ENCODE assay signal across 15 cellular contexts in the genomic region with DNA sequence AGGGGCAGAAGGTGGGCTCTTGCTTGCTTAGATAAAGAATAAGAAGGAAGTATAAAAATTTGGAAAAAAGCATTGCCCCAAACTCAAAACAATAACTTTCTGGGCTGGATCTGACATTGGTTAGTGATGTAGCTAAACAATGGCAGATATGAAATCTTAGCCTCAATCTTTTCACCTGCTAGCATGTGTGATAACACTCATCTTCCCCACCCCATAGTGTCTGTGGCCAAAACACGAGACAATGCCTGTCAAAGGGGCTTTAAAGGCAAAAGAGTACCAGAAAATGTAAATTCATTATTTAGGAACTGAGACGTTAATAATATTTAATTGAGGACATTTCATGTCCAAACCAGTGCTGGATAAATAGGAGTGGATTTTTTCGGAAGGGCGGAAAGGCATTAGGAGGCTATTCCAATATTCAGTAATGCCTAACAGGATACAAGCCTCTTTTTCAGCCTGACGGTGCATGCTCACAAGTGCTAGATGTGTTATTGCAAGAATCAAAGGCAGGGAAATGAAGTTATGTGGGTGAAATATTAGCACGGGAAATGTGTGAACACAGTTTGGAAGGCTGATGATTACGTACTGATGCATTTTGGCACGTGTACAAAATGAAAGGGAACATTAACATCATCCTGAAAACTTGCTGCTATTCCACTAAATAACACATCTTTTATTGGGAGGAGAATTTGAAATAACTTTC.
DNase-seq lines count a peak whose midpoint lies in the region; ATAC-seq and TF ChIP-seq lines count a peak whose summit lies in the region.
"Had no signal": no experiment of that assay in that cellular context is flagged by ENCODE, and none has a peak within 500 bp of the region (broad histone marks: within the 10 kb centered on the region; RNA-seq: fewer than 3 reads in every experiment).

No MANE protein-coding gene starts in this region.

- H3K36me3 Mint-ChIP-seq in natural killer cell = no peaks in the 10 kb centered on the region
- H3K36me3 Mint-ChIP-seq in activated CD8-positive, alpha-beta T cell treated with anti-CD3 and anti-CD28 coated beads, Interleukin-2, amount 10 ng/mL, durations not matched to agents 7 days and 5 days (ENCODE audit: low read depth) = no peaks in the 10 kb centered on the region
- H3K36me3 Mint-ChIP-seq: CD8-positive, alpha-beta T cell had no signal

- peaks cover 30 to 32% of the 10 kb centered on the region in 2 donors for H3K4me1 Mint-ChIP-seq in natural killer cell
- H3K4me1 Mint-ChIP-seq in activated CD8-positive, alpha-beta T cell treated with anti-CD3 and anti-CD28 coated beads, Interleukin-2, amount 10 ng/mL, durations not matched to agents 7 days and 5 days (ENCODE audit: low read depth) = no peaks in the 10 kb centered on the region
- H3K4me1 Mint-ChIP-seq: B cell had no signal

- peak overlapping the region; percentile 87 for H3K4me3 Mint-ChIP-seq in natural killer cell
- H3K4me3 Mint-ChIP-seq in activated CD8-positive, alpha-beta T cell treated with anti-CD3 and anti-CD28 coated beads, Interleukin-2, amount 10 ng/mL, durations not matched to agents 7 days and 5 days = no peak overlapping the region
- H3K4me3 Mint-ChIP-seq: B cell; CD8-positive, alpha-beta T cell had no signal

- H3K9me3 ChIP-seq in right atrium auricular region (no peaks in the 10 kb centered on the region), esophagus muscularis mucosa (peaks cover 0 to 6% (median 0%) of the 10 kb centered on the region in 4 donors)
- H3K9me3 ChIP-seq: HAP-1 had no signal

- no peak for DNase-seq in left ventricle myocardium superior
- DNase-seq in right atrium auricular region (ENCODE audit: low spot score) = no peak
- peak; percentile 70 for DNase-seq in esophagus muscularis mucosa (ENCODE audit: extremely low spot score)
- DNase-seq in natural killer cell = no peak
- DNase-seq in activated CD8-positive, alpha-beta T cell treated with anti-CD3 and anti-CD28 coated beads, Interleukin-2, amount 10 ng/mL, durations not matched to agents 7 days and 5 days = no peak
- no peak for DNase-seq in stimulated activated naive CD4-positive, alpha-beta T cell (lab: John Stamatoyannopoulos, UW)
- DNase-seq: Calu3; CD8-positive, alpha-beta T cell; DMS53; GDM1; GM23248 had no signal

- no peaks in the 10 kb centered on the region for H3K27me3 ChIP-seq in right atrium auricular region
- H3K27me3 ChIP-seq in esophagus muscularis mucosa = no peaks in the 10 kb centered on the region
- H3K27me3 ChIP-seq: BLaER1 treated with 17β-estradiol and CSF1 and Interleukin-3, amounts not matched to agents 10 nM and 100 nM had no signal

- H3K36me3 ChIP-seq in right atrium auricular region (no peaks in the 10 kb centered on the region), esophagus muscularis mucosa (no peaks in the 10 kb centered on the region)
- H3K36me3 ChIP-seq: BLaER1 treated with 17β-estradiol and CSF1 and Interleukin-3, amounts not matched to agents 10 nM and 100 nM; HAP-1 had no signal

- TF ChIP-seq CTCF in right atrium auricular region (IDR thresholded peaks at IDR 0.05) (no peak), esophagus muscularis mucosa (IDR thresholded peaks at IDR 0.05) (no peak), natural killer cell (IDR thresholded peaks at IDR 0.05) (no peak)

- intact Hi-C loops in left ventricle myocardium superior (cut with micrococcal nuclease) (no loop called here), esophagus muscularis mucosa (cut with DNase I) (loop anchor here (5.0 kb wide), 1 partner anchor 643 kb away; no protein-coding TSS in a partner anchor), natural killer cell (cut with micrococcal nuclease) (loop anchor here (5.0 to 10.0 kb wide), 2 partner anchors 541 to 578 kb away; no protein-coding TSS in a partner anchor)

- POLR2A ChIA-PET in activated CD8-positive, alpha-beta T cell treated with anti-CD3 and anti-CD28 coated beads, Interleukin-2, amount 10 ng/mL, durations not matched to agents 7 days and 5 days (lab: Charles Lee) = no interaction called here

- no peak overlapping the region for H3K27ac ChIP-seq in right atrium auricular region
- H3K27ac ChIP-seq in esophagus muscularis mucosa (replicated peaks in 1 of 4) = no peak overlapping the region
- H3K27ac ChIP-seq: BLaER1 treated with 17β-estradiol and CSF1 and Interleukin-3, amounts not matched to agents 10 nM and 100 nM; GM23248 had no signal

- H3K4me1 ChIP-seq in right atrium auricular region = no peaks in the 10 kb centered on the region
- H3K4me1 ChIP-seq in esophagus muscularis mucosa = no peaks in the 10 kb centered on the region
- H3K4me1 ChIP-seq: BLaER1 treated with 17β-estradiol and CSF1 and Interleukin-3, amounts not matched to agents 10 nM and 100 nM; HAP-1 had no signal

- WGBS in esophagus muscularis mucosa = 60% methylated on average over 8 of the region's 8 CpGs

- H3K9me3 Mint-ChIP-seq in natural killer cell = no peaks in the 10 kb centered on the region
- H3K9me3 Mint-ChIP-seq in activated CD8-positive, alpha-beta T cell treated with anti-CD3 and anti-CD28 coated beads, Interleukin-2, amount 10 ng/mL, durations not matched to agents 7 days and 5 days (ENCODE audit: insufficient read depth) = no peaks in the 10 kb centered on the region

- peak; percentile 38 for ATAC-seq in left ventricle myocardium superior
- ATAC-seq in natural killer cell = peak; percentile 91 to 97 (median 92)
- no peak for ATAC-seq in activated CD8-positive, alpha-beta T cell treated with anti-CD3 and anti-CD28 coated beads, Interleukin-2, amount 10 ng/mL, durations not matched to agents 7 days and 5 days
- ATAC-seq: CD8-positive, alpha-beta T cell; HepG2 had no signal

- TF ChIP-seq POLR2A in esophagus muscularis mucosa (IDR thresholded peaks at IDR 0.05; ENCODE audit: low read depth) = no peak

- peak overlapping the region; percentile 35 to 91 for H3K27ac Mint-ChIP-seq in natural killer cell
- H3K27ac Mint-ChIP-seq in activated CD8-positive, alpha-beta T cell treated with anti-CD3 and anti-CD28 coated beads, Interleukin-2, amount 10 ng/mL, durations not matched to agents 7 days and 5 days = no peak overlapping the region
- H3K27ac Mint-ChIP-seq: B cell had no signal

- TF ChIP-seq EP300 in esophagus muscularis mucosa (IDR thresholded peaks at IDR 0.05) = no peak

- CTCF ChIA-PET in activated CD8-positive, alpha-beta T cell treated with anti-CD3 and anti-CD28 coated beads, Interleukin-2, amount 10 ng/mL, durations not matched to agents 7 days and 5 days (lab: Charles Lee) = no interaction called here

- peaks cover 12 to 26% of the 10 kb centered on the region in 2 donors for H3K27me3 Mint-ChIP-seq in natural killer cell (ENCODE audit: low read depth in 2 of 2)
- peaks cover 11% of the 10 kb centered on the region for H3K27me3 Mint-ChIP-seq in activated CD8-positive, alpha-beta T cell treated with anti-CD3 and anti-CD28 coated beads, Interleukin-2, amount 10 ng/mL, durations not matched to agents 7 days and 5 days (ENCODE audit: low read depth)
- H3K27me3 Mint-ChIP-seq: B cell had no signal

- H3K4me3 ChIP-seq in right atrium auricular region (no peak overlapping the region), esophagus muscularis mucosa (no peak overlapping the region)
- H3K4me3 ChIP-seq: BLaER1 treated with 17β-estradiol and CSF1 and Interleukin-3, amounts not matched to agents 10 nM and 100 nM; GM23248; HAP-1 had no signal
